Comparison of ENCODE assay signal across 8 cellular contexts in the genomic region with DNA sequence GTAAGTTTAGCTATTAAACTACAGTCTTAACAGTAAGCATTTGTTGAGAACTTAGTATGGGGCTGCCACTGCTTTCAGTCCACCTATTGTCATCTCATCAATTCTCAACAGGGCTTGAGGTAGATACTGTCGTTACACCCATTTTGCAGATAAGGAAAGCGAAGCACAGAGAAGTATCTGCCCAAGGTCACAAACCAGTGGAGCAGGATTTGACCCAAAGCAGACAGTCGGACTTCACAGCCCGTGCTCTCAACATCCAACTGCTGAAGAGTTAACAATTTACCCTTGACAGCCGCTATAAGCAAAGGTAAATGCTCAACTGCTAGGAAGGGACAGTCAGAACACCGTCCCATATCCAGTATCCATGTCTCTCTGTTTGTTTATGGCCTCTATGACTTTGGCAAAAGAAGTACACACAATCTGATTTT. TPM values are rescaled to one million over a fixed set of nuclear protein-coding genes. Genes with fewer than 3 reads are reported as not detected.
DNase-seq lines count a peak whose midpoint lies in the region; ATAC-seq, FAIRE-seq and TF ChIP-seq lines count a peak whose summit lies in the region.

No MANE protein-coding gene starts in this region.

- FAIRE-seq in astrocyte (lab: Jason Lieb, UNC) (no peak), keratinocyte (lab: Jason Lieb, UNC) (no peak)

- H3K9me1 ChIP-seq in keratinocyte (ENCODE audit: control insufficient read depth, extremely low read depth, insufficient read depth, low read length) = peaks cover 3% of the 10 kb centered on the region

- H3K4me1 ChIP-seq in astrocyte (ENCODE audit: insufficient read depth, low read length) (peaks cover 4% of the 10 kb centered on the region), keratinocyte (ENCODE audit: control insufficient read depth, extremely low read depth, insufficient read depth, low read length) (peaks cover 22% of the 10 kb centered on the region)

- no peaks in the 10 kb centered on the region for H3K36me3 Mint-ChIP-seq in astrocyte (ENCODE audit: low read depth, unreplicated experiment)

- DNase-seq in GM04504 (ENCODE audit: low read depth) (peak; percentile 39), MG63 (no peak), astrocyte (ENCODE audit: low read depth) (peak; percentile 30), keratinocyte (ENCODE audit: low read depth, low spot score) (no peak), NCI-H2029 (lab: John Stamatoyannopoulos, UW) (no peak), OCI-M2 (lab: John Stamatoyannopoulos, UW; ENCODE audit: unreplicated experiment) (no peak)
- DNase-seq in stimulated activated naive CD8-positive, alpha-beta T cell treated with anti-CD3 and anti-CD28 coated beads, Interleukin-15, amount 100 ng/mL, for 72 hours = peak; percentile 7 to 13

- H3K79me2 ChIP-seq in astrocyte (ENCODE audit: insufficient read depth, low read length) (peaks cover 56% of the 10 kb centered on the region), keratinocyte (ENCODE audit: control insufficient read depth, insufficient read depth, low read length) (peaks cover 56% of the 10 kb centered on the region)

- no peaks in the 10 kb centered on the region for H3K9me3 Mint-ChIP-seq in astrocyte (ENCODE audit: unreplicated experiment)
- no peaks in the 10 kb centered on the region for H3K9me3 Mint-ChIP-seq in stimulated activated naive CD8-positive, alpha-beta T cell treated with anti-CD3 and anti-CD28 coated beads, Interleukin-15, amount 100 ng/mL, for 72 hours

- H3K4me3 ChIP-seq in MG63 = peak overlapping the region; percentile 68
- H3K4me3 ChIP-seq in astrocyte (ENCODE audit: insufficient read depth, low read depth, low read length) = peak overlapping the region; percentile 91
- H3K4me3 ChIP-seq in keratinocyte (ENCODE audit: control insufficient read depth in 2 of 3, extremely low read depth in 1 of 3, insufficient read depth in 2 of 3, low read depth in 1 of 3, low read length in 3 of 3) = peak overlapping the region; percentile 73 to 98 (median 97)

- peak; percentile 6 for ATAC-seq in stimulated activated naive CD8-positive, alpha-beta T cell treated with anti-CD3 and anti-CD28 coated beads, Interleukin-15, amount 100 ng/mL, for 72 hours
- no peak for ATAC-seq in GM18517 (IDR thresholded peaks at IDR 0.05; ENCODE audit: unreplicated experiment)

- H3K4me2 ChIP-seq in astrocyte (ENCODE audit: low read length) = peak overlapping the region; percentile 91
- peak overlapping the region; percentile 98 for H3K4me2 ChIP-seq in keratinocyte (ENCODE audit: control insufficient read depth, extremely low read depth, insufficient read depth, low read depth, low read length)

- H3K27ac ChIP-seq in astrocyte (ENCODE audit: low read depth, low read length) = peak overlapping the region; percentile 81
- peak overlapping the region; percentile 94 for H3K27ac ChIP-seq in keratinocyte (ENCODE audit: control insufficient read depth, insufficient read depth, low read length)

- peak overlapping the region; percentile 98 for H3K27ac Mint-ChIP-seq in astrocyte (ENCODE audit: unreplicated experiment)
- H3K27ac Mint-ChIP-seq in stimulated activated naive CD8-positive, alpha-beta T cell treated with anti-CD3 and anti-CD28 coated beads, Interleukin-15, amount 100 ng/mL, for 72 hours = peak overlapping the region; percentile 97

- dilution Hi-C loops in keratinocyte (cut with MboI; ENCODE audit: extremely low pct_ligation_motif_present, low sequenced_read_pairs) = no loop called here

- peaks cover 10% of the 10 kb centered on the region for H3K4me1 Mint-ChIP-seq in astrocyte (ENCODE audit: low read depth, unreplicated experiment)
- peaks cover 41% of the 10 kb centered on the region for H3K4me1 Mint-ChIP-seq in stimulated activated naive CD8-positive, alpha-beta T cell treated with anti-CD3 and anti-CD28 coated beads, Interleukin-15, amount 100 ng/mL, for 72 hours

- H3K9me3 ChIP-seq in MG63 = no peaks in the 10 kb centered on the region
- H3K9me3 ChIP-seq in astrocyte (ENCODE audit: insufficient read depth, low read depth, low read length) = no peaks in the 10 kb centered on the region
- no peaks in the 10 kb centered on the region for H3K9me3 ChIP-seq in keratinocyte (ENCODE audit: control insufficient read depth, low read depth, low read length)

- H4K20me1 ChIP-seq in astrocyte (ENCODE audit: insufficient read depth, low read length) (peaks cover 53% of the 10 kb centered on the region), keratinocyte (ENCODE audit: control insufficient read depth, extremely low read depth, insufficient read depth, low read length) (peaks cover 14% of the 10 kb centered on the region)

- no peaks in the 10 kb centered on the region for H3K27me3 Mint-ChIP-seq in astrocyte (ENCODE audit: low read depth, unreplicated experiment)
- no peaks in the 10 kb centered on the region for H3K27me3 Mint-ChIP-seq in stimulated activated naive CD8-positive, alpha-beta T cell treated with anti-CD3 and anti-CD28 coated beads, Interleukin-15, amount 100 ng/mL, for 72 hours

- no peak overlapping the region for H2AFZ ChIP-seq in astrocyte (ENCODE audit: low read depth, low read length)
- no peak overlapping the region for H2AFZ ChIP-seq in keratinocyte (ENCODE audit: control insufficient read depth, low read length)

- H3K9ac ChIP-seq in astrocyte (ENCODE audit: low read length) = peak overlapping the region; percentile 88
- H3K9ac ChIP-seq in keratinocyte (ENCODE audit: control insufficient read depth, extremely low read depth, insufficient read depth, low read length) = peak overlapping the region; percentile 94

- TF ChIP-seq CTCF in astrocyte (IDR thresholded peaks at IDR 0.05; ENCODE audit: insufficient read depth, low read depth, low read length) (no peak), keratinocyte (optimal IDR thresholded peaks at IDR 0.05 in 1 of 3, IDR thresholded peaks at IDR 0.05 in 1 of 3, conservative IDR thresholded peaks at IDR 0.05 in 1 of 3; ENCODE audit: extremely low read depth in 1 of 3, insufficient read depth in 2 of 3, low read length in 3 of 3) (no peak)

- H3K27me3 ChIP-seq in MG63 (no peaks in the 10 kb centered on the region), astrocyte (ENCODE audit: insufficient read depth, low read length) (no peaks in the 10 kb centered on the region), keratinocyte (ENCODE audit: control insufficient read depth, extremely low read depth, insufficient read depth, low read length) (no peaks in the 10 kb centered on the region)

- H3K36me3 ChIP-seq in MG63 = no peaks in the 10 kb centered on the region
- H3K36me3 ChIP-seq in astrocyte (ENCODE audit: insufficient read depth, low read length) = no peaks in the 10 kb centered on the region
- no peaks in the 10 kb centered on the region for H3K36me3 ChIP-seq in keratinocyte (ENCODE audit: control insufficient read depth in 2 of 2, extremely low read depth in 1 of 2, insufficient read depth in 2 of 2, low read length in 2 of 2)

- peak overlapping the region; percentile 99 for H3K4me3 Mint-ChIP-seq in astrocyte (ENCODE audit: unreplicated experiment)
- H3K4me3 Mint-ChIP-seq in stimulated activated naive CD8-positive, alpha-beta T cell treated with anti-CD3 and anti-CD28 coated beads, Interleukin-15, amount 100 ng/mL, for 72 hours = peak overlapping the region; percentile 91 to 99

RNA-seq across cellular contexts. Expression of gene SIAH1, which starts 1.3 kb away (rescaled TPM):
- 7.7 and 8.6 TPM in 2 replicates for total RNA-seq in MG63 (2014; rRNA removed; shearing (Covaris generic); ENCODE audit: low replicate concordance)
- 22.5 and 24.4 TPM in 2 replicates for total RNA-seq in astrocyte
- 14.4 to 19.0 TPM (median 15.4 TPM) in 3 replicates for polyA plus RNA-seq in keratinocyte
- polyA plus RNA-seq in keratinocyte (2011; ENCODE audit: low read depth) = 9.1 TPM
- polyA plus RNA-seq in keratinocyte (2011; cell fraction: cytosol; rRNA removed) = 8.8 and 15.0 TPM in 2 replicates
- 25.0 and 29.5 TPM in 2 replicates for polyA plus RNA-seq in keratinocyte (2011; cell fraction: nucleus; rRNA removed)
- polyA plus RNA-seq in keratinocyte (2012; ENCODE audit: low replicate concordance) = 11.0 and 29.4 TPM in 2 replicates
- 9.1 to 22.1 TPM (median 20.8 TPM) in 3 replicates for polyA minus RNA-seq in keratinocyte
- 15.2 TPM for polyA minus RNA-seq in keratinocyte (2011; cell fraction: cytosol; rRNA and poly(A)+ RNA removed)
- polyA minus RNA-seq in keratinocyte (2011; cell fraction: nucleus; rRNA and poly(A)+ RNA removed) = 13.3 and 21.3 TPM in 2 replicates

Comparison
In these comparisons a context has a peak if more than half of its experiments do, and no peak if none do; other contexts are left out.
1. DNase-seq: peak in GM04504 (single experiment), astrocyte (single experiment) and stimulated activated naive CD8-positive, alpha-beta T cell treated with anti-CD3 and anti-CD28 coated beads, Interleukin-15, amount 100 ng/mL, for 72 hours (2 of 2); none in MG63 (single experiment), keratinocyte (single experiment), NCI-H2029 (single experiment) and OCI-M2 (single experiment).
2. Peak in every context shown above with its lines, with median percentiles within 50 percentile points of each other: H3K4me3 ChIP-seq.